ENCODE assay signal across 8 cellular contexts in the genomic region with DNA sequence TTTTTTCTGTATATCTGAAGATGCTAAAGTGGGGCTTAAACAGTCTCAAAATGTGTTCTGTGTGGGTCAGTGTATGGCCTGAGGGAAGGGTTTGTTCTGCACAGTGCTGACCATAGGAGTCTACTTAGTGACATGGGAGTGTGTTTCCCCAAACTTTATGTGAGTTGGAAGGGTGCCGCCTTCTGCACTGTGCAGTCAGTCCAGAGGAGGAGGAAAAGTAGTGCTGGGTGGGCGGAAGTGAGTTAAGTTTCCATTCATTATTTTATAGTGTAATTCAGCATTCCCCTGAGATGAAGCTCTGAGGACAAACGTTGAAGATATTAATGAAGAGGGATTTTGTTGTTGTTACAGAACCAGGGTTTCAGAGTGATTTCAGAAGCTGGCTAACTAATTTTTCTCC. TPM values are rescaled to one million over a fixed set of nuclear protein-coding genes. Genes with fewer than 3 reads are reported as not detected.
DNase-seq lines count a peak whose midpoint lies in the region; ATAC-seq and TF ChIP-seq lines count a peak whose summit lies in the region.

No MANE protein-coding gene starts in this region.

- no peaks in the 10 kb centered on the region for H4K20me1 ChIP-seq in fibroblast of lung (ENCODE audit: control insufficient read depth, extremely low read depth, insufficient read depth, low read length)

- H3K9me3 ChIP-seq in RWPE2 (ENCODE audit: severe bottlenecking) (no peaks in the 10 kb centered on the region), fibroblast of lung (ENCODE audit: control insufficient read depth, insufficient read depth, low read depth, low read length) (no peaks in the 10 kb centered on the region)

- intact Hi-C loops in sciatic nerve (cut with DNase I), result no loop called here

- H3K36me3 ChIP-seq in GM06990 (ENCODE audit: control insufficient read depth, insufficient read depth, low read length), result no peaks in the 10 kb centered on the region; the same call in 1 of the 2 replicates
- no peaks in the 10 kb centered on the region for H3K36me3 ChIP-seq in RWPE2 (ENCODE audit: low read depth)
- H3K36me3 ChIP-seq in fibroblast of lung (ENCODE audit: control insufficient read depth, insufficient read depth, low read length), result no peaks in the 10 kb centered on the region

- H3K27me3 ChIP-seq in GM06990 (replicated peaks; ENCODE audit: control insufficient read depth, insufficient read depth, low read length), result no peaks in the 10 kb centered on the region
- H3K27me3 ChIP-seq in RWPE2 (ENCODE audit: insufficient read depth, poor library complexity, severe bottlenecking), result no peaks in the 10 kb centered on the region
- no peaks in the 10 kb centered on the region for H3K27me3 ChIP-seq in fibroblast of lung (ENCODE audit: control insufficient read depth, insufficient read depth, low read length)

- H3K4me3 ChIP-seq in GM06990 (replicated peaks; ENCODE audit: low read depth, low read length) (peak overlapping the region; percentile 74), RWPE2 (ENCODE audit: severe bottlenecking) (peak overlapping the region; percentile 60), fibroblast of lung (replicated peaks in 1 of 4; ENCODE audit: control extremely low read depth in 1 of 4, insufficient read depth in 1 of 4, low read depth in 3 of 4, low read length in 4 of 4) (peak overlapping the region; percentile 45 to 77 (median 56))

- H3K27ac ChIP-seq in RWPE2 (ENCODE audit: poor library complexity, severe bottlenecking) (peak overlapping the region; percentile 29), fibroblast of lung (ENCODE audit: insufficient read depth, low read length) (peak overlapping the region; percentile 14)

- H2AFZ ChIP-seq in fibroblast of lung (ENCODE audit: low read length), result no peak overlapping the region

- DNase-seq in GM06990 (ENCODE audit: extremely low read depth, insufficient read length) (no peak), RWPE2 (ENCODE audit: low spot score) (no peak), fibroblast of lung (ENCODE audit: low read depth in 2 of 2) (peak; percentile 29 to 39), sciatic nerve (ENCODE audit: low spot score) (no peak), T-helper 9 cell (no peak), COLO668 (lab: John Stamatoyannopoulos, UW; ENCODE audit: unreplicated experiment) (no peak)

- H3K79me2 ChIP-seq in fibroblast of lung (ENCODE audit: control insufficient read depth, insufficient read depth, low read length), result peaks cover 7% of the 10 kb centered on the region

- no peak overlapping the region for H3K9ac ChIP-seq in fibroblast of lung (ENCODE audit: insufficient read depth, low read length)

- H3K4me2 ChIP-seq in fibroblast of lung (ENCODE audit: extremely low read depth, insufficient read depth, low read length), result peak overlapping the region; percentile 68

- H3K4me1 ChIP-seq in RWPE2 (ENCODE audit: insufficient read depth, poor library complexity, severe bottlenecking), result peaks cover 10% of the 10 kb centered on the region
- H3K4me1 ChIP-seq in fibroblast of lung (ENCODE audit: control insufficient read depth, extremely low read depth, insufficient read depth, low read length), result no peaks in the 10 kb centered on the region

- ATAC-seq in RWPE2 (ENCODE audit: low read depth), result no peak
- ATAC-seq in sciatic nerve, result peak; percentile 38
- no peak for ATAC-seq in HG02870 (IDR thresholded peaks at IDR 0.05; ENCODE audit: unreplicated experiment)
- ATAC-seq in esophagus mucosa, result no peak

- TF ChIP-seq CTCF in GM06990 (IDR thresholded peaks at IDR 0.05; ENCODE audit: insufficient read depth, low read length, poor library complexity, severe bottlenecking) (no peak), RWPE2 (IDR thresholded peaks at IDR 0.05; ENCODE audit: poor library complexity, severe bottlenecking) (no peak), fibroblast of lung (conservative IDR thresholded peaks at IDR 0.05 in 1 of 2, IDR thresholded peaks at IDR 0.05 in 1 of 2; ENCODE audit: low read depth in 1 of 2, low read length in 2 of 2) (no peak)

RNA-seq across cellular contexts. Expression of gene CHST7, which starts 2.9 kb away (rescaled TPM):
- total RNA-seq in fibroblast of lung (8.5 and 11.2 TPM in 2 replicates), sciatic nerve (7.0 TPM), esophagus mucosa (0.96 TPM)
- polyA plus RNA-seq in fibroblast of lung, result 2.8 and 3.7 TPM in 2 replicates
- polyA plus RNA-seq in fibroblast of lung (2012), result 6.3 and 6.7 TPM in 2 replicates
- 0.63 and 1.7 TPM in 2 replicates for polyA minus RNA-seq in fibroblast of lung (ENCODE audit: low replicate concordance)

RNA-seq across cellular contexts. Expression of gene ZNF674, which starts 31.2 kb away (rescaled TPM):
- 6.9 and 8.3 TPM in 2 replicates for total RNA-seq in fibroblast of lung
- polyA plus RNA-seq in fibroblast of lung, result 1.8 and 3.2 TPM in 2 replicates
- polyA plus RNA-seq in fibroblast of lung (2012), result 1.1 and 1.7 TPM in 2 replicates
- polyA minus RNA-seq in fibroblast of lung (ENCODE audit: low replicate concordance), result 9.6 and 13.8 TPM in 2 replicates
- 6.6 TPM for total RNA-seq in sciatic nerve
- 3.6 TPM for total RNA-seq in esophagus mucosa

Comparison
In these comparisons a context has a peak if more than half of its experiments do, and no peak if none do; other contexts are left out.
1. DNase-seq: peak in fibroblast of lung (2 of 2); none in GM06990 (single experiment), RWPE2 (single experiment), sciatic nerve (single experiment), T-helper 9 cell (single experiment) and COLO668 (single experiment).
2. Peak in every context shown above with its lines, with median percentiles within 50 percentile points of each other: H3K4me3 ChIP-seq.